In genomic region chr4:158202475-158202874, GRCh38 we compare ENCODE assay signal across 20 cellular contexts. TPM values are rescaled to one million over a fixed set of nuclear protein-coding genes. Genes with fewer than 3 reads are reported as not detected.
"Had no signal": no experiment of that assay in that cellular context is flagged by ENCODE, and none has a peak within 500 bp of the region (broad histone marks: within the 10 kb centered on the region; RNA-seq: fewer than 3 reads in every experiment).

No MANE protein-coding gene starts in this region.

- H3K4me3 ChIP-seq: adrenal gland, gastroesophageal sphincter, heart right ventricle, pancreas, sigmoid colon, tibial artery, vagina had no signal

- H3K27me3 ChIP-seq: adrenal gland, gastroesophageal sphincter, heart right ventricle, pancreas, sigmoid colon, tibial artery, vagina had no signal

- DNase-seq: activated CD4-positive, alpha-beta memory T cell treated with anti-CD3 and anti-CD28 coated beads, Interleukin-2, amount 10 ng/mL, durations not matched to agents 7 days and 5 days; activated CD4-positive, alpha-beta T cell treated with anti-CD3 and anti-CD28 coated beads for 4 hours; activated effector memory CD4-positive, alpha-beta T cell treated with Interleukin-2 at 50 U/mL for 16 hours; activated T-cell treated with anti-CD3 and anti-CD28 coated beads, Interleukin-2, amount 50 U/mL, for 4 hours; adrenal gland; effector CD4-positive, alpha-beta T cell; heart right ventricle; naive B cell; pancreas; sigmoid colon; stimulated activated CD4-positive, alpha-beta T cell treated with anti-CD3 and anti-CD28 coated beads, Interleukin-12 subunit alpha, Interleukin-12 subunit beta, amount 100 ng/mL, for 4 hours; stimulated activated CD4-positive, alpha-beta T cell treated with anti-CD3 and anti-CD28 coated beads, Interleukin-2, amount 100 ng/mL, for 24 hours; tibial artery had no signal

- H3K27ac Mint-ChIP-seq: activated CD4-positive, alpha-beta memory T cell treated with anti-CD3 and anti-CD28 coated beads, Interleukin-2, amount 10 ng/mL, durations not matched to agents 7 days and 5 days; activated naive CD4-positive, alpha-beta T cell treated with anti-CD3 and anti-CD28 coated beads, Interleukin-2, amount 50 U/mL, for 24 hours; WTC11 had no signal

- H3K27ac ChIP-seq: gastroesophageal sphincter, pancreas, tibial artery, vagina had no signal

- H3K27me3 Mint-ChIP-seq: activated CD4-positive, alpha-beta memory T cell treated with anti-CD3 and anti-CD28 coated beads, Interleukin-2, amount 10 ng/mL, durations not matched to agents 7 days and 5 days had no signal

- H3K4me1 ChIP-seq: adrenal gland, gastroesophageal sphincter, pancreas, sigmoid colon, vagina had no signal

- H3K36me3 ChIP-seq: adrenal gland, gastroesophageal sphincter, pancreas, sigmoid colon, vagina had no signal

- FAIRE-seq: islet of Langerhans had no signal

- ATAC-seq: activated T-cell treated with anti-CD3 and anti-CD28 coated beads, Interleukin-2, amount 50 U/mL, for 4 hours; gastroesophageal sphincter; heart right ventricle; left lobe of liver; pancreas; WTC11 had no signal

- H3K36me3 Mint-ChIP-seq: activated naive CD4-positive, alpha-beta T cell treated with anti-CD3 and anti-CD28 coated beads, Interleukin-2, amount 50 U/mL, for 24 hours; naive B cell; WTC11 had no signal

- H3K4me3 Mint-ChIP-seq: activated CD4-positive, alpha-beta memory T cell treated with anti-CD3 and anti-CD28 coated beads, Interleukin-2, amount 10 ng/mL, durations not matched to agents 7 days and 5 days; activated naive CD4-positive, alpha-beta T cell treated with anti-CD3 and anti-CD28 coated beads, Interleukin-2, amount 50 U/mL, for 24 hours; activated T-cell treated with anti-CD3 and anti-CD28 coated beads, Interleukin-2, amount 50 U/mL, for 4 hours; naive B cell; WTC11 had no signal

- H3K4me1 Mint-ChIP-seq: activated CD4-positive, alpha-beta memory T cell treated with anti-CD3 and anti-CD28 coated beads, Interleukin-2, amount 10 ng/mL, durations not matched to agents 7 days and 5 days; activated naive CD4-positive, alpha-beta T cell treated with anti-CD3 and anti-CD28 coated beads, Interleukin-2, amount 50 U/mL, for 24 hours; naive B cell had no signal

- H3K9me3 ChIP-seq: adrenal gland, gastroesophageal sphincter, pancreas, sigmoid colon, tibial artery, vagina had no signal

RNA-seq across cellular contexts. Expression of gene TMEM144, which starts 7.8 kb away (rescaled TPM):
- total RNA-seq: activated CD4-positive, alpha-beta memory T cell treated with anti-CD3 and anti-CD28 coated beads, Interleukin-2, amount 10 ng/mL, durations not matched to agents 7 days and 5 days had no signal

RNA-seq across cellular contexts. Expression of gene GASK1B, which starts 29.6 kb away (rescaled TPM):
- total RNA-seq: activated CD4-positive, alpha-beta memory T cell treated with anti-CD3 and anti-CD28 coated beads, Interleukin-2, amount 10 ng/mL, durations not matched to agents 7 days and 5 days; T-helper 1 cell treated with Interleukin-12 subunit alpha and Interleukin-12 subunit beta and Interleukin-4 antibody, amounts not matched to agents 30 ng/mL and 1 ng/mL, for 36 hours had no signal
